ENCODE assay signal across 8 cellular contexts in genomic region chr9:105385372-105385985, GRCh38.
A peak's percentile ranks its signal among the peaks of the same experiment; 100 is the strongest.
DNase-seq lines count a peak whose midpoint lies in the region; ATAC-seq and TF ChIP-seq lines count a peak whose summit lies in the region.

No MANE protein-coding gene starts in this region.

- intact Hi-C loops in activated naive CD4-positive, alpha-beta T cell treated with anti-CD3 and anti-CD28 coated beads for 36 hours (cut with micrococcal nuclease), result loop anchor here (1.0 to 10.0 kb wide), 4 partner anchors 20 to 641 kb away; partner anchors contain the start of genes NIPSNAP3A and SLC44A1
- intact Hi-C loops in PC-3 (cut with micrococcal nuclease), result no loop called here

- H4K20me1 ChIP-seq in PC-3 (ENCODE audit: low read length), result no peaks in the 10 kb centered on the region

- H3K9me3 Mint-ChIP-seq in activated naive CD4-positive, alpha-beta T cell treated with anti-CD3 and anti-CD28 coated beads for 36 hours, result no peaks in the 10 kb centered on the region
- H3K9me3 Mint-ChIP-seq in naive thymus-derived CD8-positive, alpha-beta T cell, result no peaks in the 10 kb centered on the region

- H3K4me3 ChIP-seq in PC-3 (ENCODE audit: low read length), result no peak overlapping the region

- no peaks in the 10 kb centered on the region for H3K27me3 ChIP-seq in PC-3 (ENCODE audit: low read length)

- H3K79me2 ChIP-seq in PC-3 (ENCODE audit: low read length), result no peaks in the 10 kb centered on the region

- no TSS peak for BruUV-seq in PC-3 (replicated peaks; lab: Mats Ljungman, UMichigan)

- ATAC-seq in GM18498 (IDR thresholded peaks at IDR 0.05; ENCODE audit: unreplicated experiment) (peak; percentile 100), GM21717 (IDR thresholded peaks at IDR 0.05; ENCODE audit: unreplicated experiment) (peak; percentile 97), PC-3 (no peak)
- peak; percentile 91 to 92 for ATAC-seq in naive thymus-derived CD8-positive, alpha-beta T cell

- no peaks in the 10 kb centered on the region for H3K36me3 ChIP-seq in PC-3 (ENCODE audit: low read depth, low read length)

- POLR2A ChIA-PET in naive thymus-derived CD8-positive, alpha-beta T cell (lab: Charles Lee), result interaction anchor here (1.2 kb wide), 1 partner anchor 141 kb away, joined by 4 read pairs; the partner anchor contains the start of gene SLC44A1
- POLR2A ChIA-PET in PC-3 (lab: Charles Lee; ENCODE audit: unreplicated experiment), result no interaction called here

- H3K4me1 Mint-ChIP-seq in activated naive CD4-positive, alpha-beta T cell treated with anti-CD3 and anti-CD28 coated beads for 36 hours (ENCODE audit: low read depth), result peaks cover 12% of the 10 kb centered on the region
- peaks cover 9 to 21% (median 16%) of the 10 kb centered on the region in 4 donors for H3K4me1 Mint-ChIP-seq in naive thymus-derived CD8-positive, alpha-beta T cell

- no peak overlapping the region for H3K4me2 ChIP-seq in PC-3 (ENCODE audit: low read length)

- H3K4me3 Mint-ChIP-seq in activated naive CD4-positive, alpha-beta T cell treated with anti-CD3 and anti-CD28 coated beads for 36 hours, result peak overlapping the region; percentile 78
- peak overlapping the region; percentile 84 to 97 (median 92) for H3K4me3 Mint-ChIP-seq in naive thymus-derived CD8-positive, alpha-beta T cell

- no peaks in the 10 kb centered on the region for H3K36me3 Mint-ChIP-seq in activated naive CD4-positive, alpha-beta T cell treated with anti-CD3 and anti-CD28 coated beads for 36 hours (ENCODE audit: low read depth)
- H3K36me3 Mint-ChIP-seq in naive thymus-derived CD8-positive, alpha-beta T cell, result peaks cover 0 to 5% (median 2%) of the 10 kb centered on the region in 3 donors

- H3K9me2 ChIP-seq in PC-3 (replicated peaks; ENCODE audit: low read length), result no peaks in the 10 kb centered on the region

- H2AFZ ChIP-seq in PC-3 (ENCODE audit: low read length), result no peak overlapping the region

- H3K27ac ChIP-seq in PC-3 (ENCODE audit: low read length), result no peak overlapping the region

- H3K9me3 ChIP-seq in PC-3 (ENCODE audit: low read length), result no peaks in the 10 kb centered on the region

- no peak overlapping the region for H3K9ac ChIP-seq in PC-3 (ENCODE audit: low read length)

- no peak for TF ChIP-seq CTCF in PC-3 (conservative IDR thresholded peaks at IDR 0.05; ENCODE audit: low read depth, low read length)

- H3K27me3 Mint-ChIP-seq in activated naive CD4-positive, alpha-beta T cell treated with anti-CD3 and anti-CD28 coated beads for 36 hours (ENCODE audit: low read depth), result no peaks in the 10 kb centered on the region
- H3K27me3 Mint-ChIP-seq in naive thymus-derived CD8-positive, alpha-beta T cell, result no peaks in the 10 kb centered on the region

- peak; percentile 40 for DNase-seq in KG1 (lab: John Stamatoyannopoulos, UW)
- DNase-seq in activated naive CD4-positive, alpha-beta T cell treated with anti-CD3 and anti-CD28 coated beads for 36 hours, result peak; percentile 50
- DNase-seq in naive thymus-derived CD8-positive, alpha-beta T cell, result peak in 7 of 10 donors; percentile 4 to 48 (median 21)
- no peak for DNase-seq in PC-3
- DNase-seq in DMS153 (lab: John Stamatoyannopoulos, UW), result no peak
- DNase-seq in NCI-H524 (lab: John Stamatoyannopoulos, UW), result no peak

- no peak overlapping the region for H3K27ac Mint-ChIP-seq in activated naive CD4-positive, alpha-beta T cell treated with anti-CD3 and anti-CD28 coated beads for 36 hours
- peak overlapping the region; percentile 70 to 94 (median 88) for H3K27ac Mint-ChIP-seq in naive thymus-derived CD8-positive, alpha-beta T cell

- CTCF ChIA-PET in activated naive CD4-positive, alpha-beta T cell treated with anti-CD3 and anti-CD28 coated beads for 36 hours (lab: Charles Lee), result interaction anchor here (1.0 to 1.3 kb wide), 2 partner anchors 23 to 522 kb away, joined by 3 to 4 read pairs; no protein-coding TSS in a partner anchor
- CTCF ChIA-PET in PC-3 (lab: Charles Lee), result no interaction called here

- no peaks in the 10 kb centered on the region for H3F3A ChIP-seq in PC-3 (ENCODE audit: low read length, unreplicated experiment)

- H3K4me1 ChIP-seq in PC-3 (ENCODE audit: insufficient read depth, low read length), result no peaks in the 10 kb centered on the region

Comparison
In these comparisons a context has a peak if more than half of its experiments do, and no peak if none do; other contexts are left out.
1. DNase-seq: peak in KG1 (single experiment), activated naive CD4-positive, alpha-beta T cell treated with anti-CD3 and anti-CD28 coated beads for 36 hours (single experiment) and naive thymus-derived CD8-positive, alpha-beta T cell (7 of 10); none in PC-3 (single experiment), DMS153 (single experiment) and NCI-H524 (0 of 2).